Comparison of ENCODE assay signal across 14 cellular contexts in genomic region chr2:160209457-160209856, GRCh38. TPM values are rescaled to one million over a fixed set of nuclear protein-coding genes. Genes with fewer than 3 reads are reported as not detected.
DNase-seq lines count a peak whose midpoint lies in the region; ATAC-seq and TF ChIP-seq lines count a peak whose summit lies in the region.
"Had no signal": no experiment of that assay in that cellular context is flagged by ENCODE, and none has a peak within 500 bp of the region (broad histone marks: within the 10 kb centered on the region; RNA-seq: fewer than 3 reads in every experiment).

No MANE protein-coding gene starts in this region.

- H3K4me3 ChIP-seq in thyroid gland (replicated peaks in 1 of 3) (no peak overlapping the region), spleen (no peak overlapping the region)

- peaks cover 18 to 49% of the 10 kb centered on the region in 2 donors for H3K4me1 ChIP-seq in thyroid gland
- peaks cover 3 to 40% (median 25%) of the 10 kb centered on the region in 6 donors for H3K4me1 ChIP-seq in spleen

- no peaks in the 10 kb centered on the region for H3K9me3 ChIP-seq in thyroid gland
- H3K9me3 ChIP-seq in spleen: no peaks in the 10 kb centered on the region

- ATAC-seq in GM19023 (IDR thresholded peaks at IDR 0.05; ENCODE audit: unreplicated experiment): no peak
- ATAC-seq: activated naive CD4-positive, alpha-beta T cell treated with anti-CD3 and anti-CD28 coated beads, Interleukin-2, amount 50 U/mL, for 72 hours; naive thymus-derived CD4-positive, alpha-beta T cell had no signal

- no peak for TF ChIP-seq POLR2A in thyroid gland (IDR thresholded peaks at IDR 0.05)
- no peak for TF ChIP-seq POLR2A in spleen (IDR thresholded peaks at IDR 0.05)

- DNase-seq in DMS 273 (lab: John Stamatoyannopoulos, UW; ENCODE audit: unreplicated experiment): peak; percentile 7
- DNase-seq in DMS 273 treated with DMSO at 0.1 percent for 48 hours (lab: John Stamatoyannopoulos, UW): no peak
- DNase-seq in amniotic stem cell (lab: John Stamatoyannopoulos, UW): peak; percentile 44
- peak; percentile 85 for DNase-seq in islet precursor cell
- no peak for DNase-seq in thyroid gland
- no peak for DNase-seq in SHP77 (lab: John Stamatoyannopoulos, UW)
- DNase-seq in spleen: no peak
- DNase-seq: activated B cell treated with CpG ODN at 0.5 μM for 24 hours; head of caudate nucleus; naive thymus-derived CD4-positive, alpha-beta T cell had no signal

- intact Hi-C loops in thyroid gland (cut with DNase I) (no loop called here), spleen (cut with DNase I; ENCODE audit: low total_unique reads) (no loop called here)

- TF ChIP-seq CTCF in thyroid gland (IDR thresholded peaks at IDR 0.05) (no peak), spleen (IDR thresholded peaks at IDR 0.05 in 8 of 11, conservative IDR thresholded peaks at IDR 0.05 in 3 of 11) (no peak)

- H3K27me3 ChIP-seq in thyroid gland (no peaks in the 10 kb centered on the region), spleen (replicated peaks in 1 of 7) (peaks cover 0 to 4% (median 0%) of the 10 kb centered on the region in 7 donors)

- WGBS in thyroid gland, 2 donors: 60 to 65% methylated on average over 2 of the region's 2 CpGs
- WGBS in spleen, 5 donors: 72 to 85% (median 78%) methylated on average over 2 of the region's 2 CpGs

- peak overlapping the region in 2 of 3 donors; percentile 49 to 82 for H3K27ac ChIP-seq in thyroid gland
- peak overlapping the region in 4 of 8 donors; percentile 3 to 73 (median 67) for H3K27ac ChIP-seq in spleen
- H3K27ac ChIP-seq: 22Rv1 had no signal

- H3K36me3 ChIP-seq in thyroid gland: no peaks in the 10 kb centered on the region
- H3K36me3 ChIP-seq in spleen: no peaks in the 10 kb centered on the region

RNA-seq across cellular contexts. Expression of gene ITGB6, which starts 9.4 kb away (rescaled TPM):
- total RNA-seq in thyroid gland (10 to 100 TPM; 11.1 to 17.2 (median 13.4) TPM), spleen (not detected)
- polyA plus RNA-seq in spleen: under 1 TPM in 1 of 3 donors, not detected in 2; 0.02 TPM
- total RNA-seq: activated B cell treated with CpG ODN at 0.5 μM for 24 hours; activated naive CD4-positive, alpha-beta T cell treated with anti-CD3 and anti-CD28 coated beads, Interleukin-2, amount 50 U/mL, for 72 hours; naive thymus-derived CD4-positive, alpha-beta T cell had no signal
- polyA plus RNA-seq: IgD-negative memory B cell; naive thymus-derived CD4-positive, alpha-beta T cell had no signal

Comparison
In these comparisons a context has a peak if more than half of its experiments do, and no peak if none do; other contexts are left out.
1. DNase-seq: peak in DMS 273 (single experiment), amniotic stem cell (single experiment) and islet precursor cell (single experiment); none in DMS 273 treated with DMSO at 0.1 percent for 48 hours (single experiment), thyroid gland (0 of 2), SHP77 (0 of 2) and spleen (single experiment).
2. RNA of gene ITGB6, which starts 9.4 kb away (total RNA-seq): 11.1 to 17.2 TPM in thyroid gland; not detected in spleen; every median in the first group is over 10 times any median in the second.